Comparison of ENCODE assay signal across 18 cellular contexts in the genomic region with DNA sequence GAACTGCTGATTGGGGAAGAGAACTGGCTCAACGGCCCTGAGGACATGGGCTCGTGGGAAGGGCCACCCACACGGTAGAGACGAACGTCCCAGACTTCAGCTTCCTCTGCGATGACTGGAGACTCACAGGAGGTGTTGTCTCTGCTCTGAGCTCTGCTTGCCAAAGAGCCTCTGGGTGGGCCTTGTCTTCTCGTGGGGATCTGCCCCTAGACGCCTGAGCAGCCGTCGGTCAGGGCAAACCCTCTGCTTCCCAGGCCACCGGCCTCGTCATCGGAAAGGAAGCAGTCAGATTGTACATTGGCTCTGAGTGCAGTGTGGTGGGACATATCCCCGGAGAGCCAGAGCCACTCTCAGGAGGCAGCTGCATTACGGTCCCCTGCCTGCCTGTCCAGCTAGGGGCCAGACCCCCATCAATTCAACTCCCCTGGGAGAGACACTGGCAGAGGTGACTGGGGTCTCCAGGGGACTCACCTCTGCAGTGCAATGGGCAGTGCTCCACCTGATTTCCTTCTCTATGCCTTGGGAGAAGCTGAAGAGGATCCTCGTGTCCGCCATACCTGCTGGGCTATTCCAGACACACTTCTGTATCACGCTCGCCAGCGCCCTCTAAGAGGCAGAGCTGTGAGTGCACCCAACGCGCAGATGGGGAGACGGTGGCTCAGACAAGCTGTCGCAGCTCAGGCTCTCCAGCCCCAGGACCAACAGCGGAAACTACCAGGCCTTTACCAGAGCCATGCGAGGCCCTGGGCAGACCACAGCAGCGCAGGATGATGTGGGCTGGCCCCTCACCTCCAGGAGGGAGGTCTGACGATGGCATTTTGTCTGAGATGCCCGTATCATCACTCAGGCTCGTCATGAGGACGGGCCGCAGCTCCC.
A peak's percentile ranks its signal among the peaks of the same experiment; 100 is the strongest.
DNase-seq lines count a peak whose midpoint lies in the region; ATAC-seq and TF ChIP-seq lines count a peak whose summit lies in the region.
"Had no signal": no experiment of that assay in that cellular context is flagged by ENCODE, and none has a peak within 500 bp of the region (broad histone marks: within the 10 kb centered on the region; RNA-seq: fewer than 3 reads in every experiment).

No MANE protein-coding gene starts in this region.

- H3K4me1 Mint-ChIP-seq in activated naive CD4-positive, alpha-beta T cell treated with anti-CD3 and anti-CD28 coated beads for 36 hours (ENCODE audit: low read depth), result peaks cover 41% of the 10 kb centered on the region
- H3K4me1 Mint-ChIP-seq in endodermal cell, result peaks cover 2% of the 10 kb centered on the region
- H3K4me1 Mint-ChIP-seq: CD8-positive, alpha-beta memory T cell; stimulated activated memory B cell treated with anti-CD40 and anti-IgM and Interleukin-4, amounts not matched to agents 10 μg/mL and 1 μg/mL and 100 μg/mL, for 72 hours had no signal

- no peak overlapping the region for H3K9ac ChIP-seq in endodermal cell (ENCODE audit: extremely low read depth, low read length, poor library complexity, severe bottlenecking)
- H3K9ac ChIP-seq: KMS-11 had no signal

- H3K27ac ChIP-seq in endodermal cell (ENCODE audit: low read depth, low read length) (no peak overlapping the region), sigmoid colon (no peak overlapping the region)
- H3K27ac ChIP-seq: KMS-11, RWPE1, tibial artery had no signal

- 80 to 87% methylated on average over 24 to 32 of the region's 32 CpGs for WGBS in endodermal cell (ENCODE audit: insufficient coverage in 1 of 2, insufficient read length in 1 of 2), 2 experiments
- WGBS in sigmoid colon, 2 donors, result 73 to 83% methylated on average over 32 of the region's 32 CpGs

- H3K27ac Mint-ChIP-seq in activated naive CD4-positive, alpha-beta T cell treated with anti-CD3 and anti-CD28 coated beads for 36 hours, result no peak overlapping the region
- H3K27ac Mint-ChIP-seq in activated naive CD4-positive, alpha-beta T cell treated with anti-CD3 and anti-CD28 coated beads, Interleukin-2, amount 50 U/mL, for 72 hours, result peak overlapping the region in 1 of 2 donors; percentile 78
- no peak overlapping the region for H3K27ac Mint-ChIP-seq in endodermal cell
- H3K27ac Mint-ChIP-seq: activated naive CD4-positive, alpha-beta T cell treated with anti-CD3 and anti-CD28 coated beads, Interleukin-2, amount 10 ng/mL, durations not matched to agents 7 days and 5 days; CD8-positive, alpha-beta memory T cell; stimulated activated memory B cell treated with anti-CD40 and anti-IgM and Interleukin-4, amounts not matched to agents 10 μg/mL and 1 μg/mL and 100 μg/mL, for 72 hours had no signal

- H3K9me3 ChIP-seq in endodermal cell (ENCODE audit: control insufficient read depth, low read length) (no peaks in the 10 kb centered on the region), sigmoid colon (no peaks in the 10 kb centered on the region)
- H3K9me3 ChIP-seq: tibial artery had no signal

- TF ChIP-seq POLR2A in sigmoid colon (IDR thresholded peaks at IDR 0.05), result no peak

- H3K4me1 ChIP-seq in endodermal cell (ENCODE audit: control insufficient read depth, insufficient read depth, low read length) (no peaks in the 10 kb centered on the region), sigmoid colon (no peaks in the 10 kb centered on the region)

- TF ChIP-seq CTCF in LNCAP (IDR thresholded peaks at IDR 0.05) (peak; percentile 34), endodermal cell (conservative IDR thresholded peaks at IDR 0.05) (peak; percentile 81), sigmoid colon (IDR thresholded peaks at IDR 0.05) (no peak)

- TF ChIP-seq EP300 in sigmoid colon (IDR thresholded peaks at IDR 0.05), result no peak

- no peak overlapping the region for H3K4me3 Mint-ChIP-seq in activated naive CD4-positive, alpha-beta T cell treated with anti-CD3 and anti-CD28 coated beads for 36 hours
- no peak overlapping the region for H3K4me3 Mint-ChIP-seq in endodermal cell
- H3K4me3 Mint-ChIP-seq: activated naive CD4-positive, alpha-beta T cell treated with anti-CD3 and anti-CD28 coated beads, Interleukin-2, amount 10 ng/mL, durations not matched to agents 7 days and 5 days; CD8-positive, alpha-beta memory T cell; mesothelial cell of epicardium; stimulated activated memory B cell treated with anti-CD40 and anti-IgM and Interleukin-4, amounts not matched to agents 10 μg/mL and 1 μg/mL and 100 μg/mL, for 72 hours had no signal

- DNase-seq in activated naive CD4-positive, alpha-beta T cell treated with anti-CD3 and anti-CD28 coated beads for 36 hours, result peak; percentile 49
- no peak for DNase-seq in activated naive CD4-positive, alpha-beta T cell treated with anti-CD3 and anti-CD28 coated beads, Interleukin-2, amount 50 U/mL, for 72 hours (ENCODE audit: low spot score in 2 of 2)
- peak; percentile 93 for DNase-seq in endodermal cell
- peak; percentile 58 for DNase-seq in sigmoid colon
- DNase-seq in NCI-H1048 (lab: John Stamatoyannopoulos, UW), result no peak
- DNase-seq: activated T-cell treated with anti-CD3 and anti-CD28 coated beads, Interleukin-2, amount 50 U/mL, for 1 hour; CD8-positive, alpha-beta memory T cell; NCI-H1436; NK-92 treated with Interleukin-12 subunit alpha and Interleukin-12 subunit beta, amount 100 ng/mL, for 24 hours had no signal

- H3K4me3 ChIP-seq in endodermal cell (ENCODE audit: low read length) (no peak overlapping the region), sigmoid colon (no peak overlapping the region)
- H3K4me3 ChIP-seq: tibial artery had no signal

- no peak for ATAC-seq in activated naive CD4-positive, alpha-beta T cell treated with anti-CD3 and anti-CD28 coated beads, Interleukin-2, amount 50 U/mL, for 72 hours
- no peak for ATAC-seq in HG03457 (IDR thresholded peaks at IDR 0.05; ENCODE audit: unreplicated experiment)
- no peak for ATAC-seq in GM18858 (IDR thresholded peaks at IDR 0.05; ENCODE audit: unreplicated experiment)
- ATAC-seq: stimulated activated memory B cell treated with anti-CD40 and anti-IgM and Interleukin-4, amounts not matched to agents 10 μg/mL and 1 μg/mL and 100 μg/mL, for 72 hours had no signal

- no peaks in the 10 kb centered on the region for H3K27me3 ChIP-seq in endodermal cell (ENCODE audit: control insufficient read depth, insufficient read depth, low read length, poor library complexity, severe bottlenecking)
- no peaks in the 10 kb centered on the region for H3K27me3 ChIP-seq in sigmoid colon
- H3K27me3 ChIP-seq: tibial artery had no signal

- CTCF ChIA-PET in activated naive CD4-positive, alpha-beta T cell treated with anti-CD3 and anti-CD28 coated beads for 36 hours (lab: Charles Lee), result interaction anchor here (1.2 kb wide), 1 partner anchor 11 kb away, joined by 3 read pairs; no protein-coding TSS in a partner anchor

- H3K36me3 ChIP-seq in endodermal cell (ENCODE audit: control insufficient read depth, insufficient read depth, low read length), result no peaks in the 10 kb centered on the region
- H3K36me3 ChIP-seq in sigmoid colon, result no peaks in the 10 kb centered on the region
- H3K36me3 ChIP-seq: tibial artery had no signal

- no peaks in the 10 kb centered on the region for H3K9me3 Mint-ChIP-seq in activated naive CD4-positive, alpha-beta T cell treated with anti-CD3 and anti-CD28 coated beads for 36 hours
- no peaks in the 10 kb centered on the region for H3K9me3 Mint-ChIP-seq in activated naive CD4-positive, alpha-beta T cell treated with anti-CD3 and anti-CD28 coated beads, Interleukin-2, amount 50 U/mL, for 72 hours
- no peaks in the 10 kb centered on the region for H3K9me3 Mint-ChIP-seq in endodermal cell
- H3K9me3 Mint-ChIP-seq: mesothelial cell of epicardium had no signal

- H3K36me3 Mint-ChIP-seq in activated naive CD4-positive, alpha-beta T cell treated with anti-CD3 and anti-CD28 coated beads for 36 hours (ENCODE audit: low read depth), result no peaks in the 10 kb centered on the region
- H3K36me3 Mint-ChIP-seq in activated naive CD4-positive, alpha-beta T cell treated with anti-CD3 and anti-CD28 coated beads, Interleukin-2, amount 50 U/mL, for 72 hours, result peaks cover 0 to 4% of the 10 kb centered on the region in 2 donors
- H3K36me3 Mint-ChIP-seq in endodermal cell (ENCODE audit: low read depth), result no peaks in the 10 kb centered on the region
- H3K36me3 Mint-ChIP-seq: activated naive CD4-positive, alpha-beta T cell treated with anti-CD3 and anti-CD28 coated beads, Interleukin-2, amount 10 ng/mL, durations not matched to agents 7 days and 5 days; CD8-positive, alpha-beta memory T cell; mesothelial cell of epicardium; stimulated activated memory B cell treated with anti-CD40 and anti-IgM and Interleukin-4, amounts not matched to agents 10 μg/mL and 1 μg/mL and 100 μg/mL, for 72 hours had no signal

- intact Hi-C loops in activated naive CD4-positive, alpha-beta T cell treated with anti-CD3 and anti-CD28 coated beads for 36 hours (cut with micrococcal nuclease), result no loop called here
- intact Hi-C loops in sigmoid colon (cut with DNase I), result no loop called here

- peaks cover 2% of the 10 kb centered on the region for H3K27me3 Mint-ChIP-seq in activated naive CD4-positive, alpha-beta T cell treated with anti-CD3 and anti-CD28 coated beads for 36 hours (ENCODE audit: low read depth)
- peaks cover 3% of the 10 kb centered on the region for H3K27me3 Mint-ChIP-seq in endodermal cell (ENCODE audit: insufficient read depth)
- H3K27me3 Mint-ChIP-seq: activated naive CD4-positive, alpha-beta T cell treated with anti-CD3 and anti-CD28 coated beads, Interleukin-2, amount 10 ng/mL, durations not matched to agents 7 days and 5 days had no signal

Comparison
In these comparisons a context has a peak if more than half of its experiments do, and no peak if none do; other contexts are left out.
1. DNase-seq: peak in activated naive CD4-positive, alpha-beta T cell treated with anti-CD3 and anti-CD28 coated beads for 36 hours (single experiment), endodermal cell (single experiment) and sigmoid colon (single experiment); none in activated naive CD4-positive, alpha-beta T cell treated with anti-CD3 and anti-CD28 coated beads, Interleukin-2, amount 50 U/mL, for 72 hours (0 of 2) and NCI-H1048 (single experiment).
2. CTCF ChIP-seq: peak in LNCAP (single experiment) and endodermal cell (single experiment); none in sigmoid colon (0 of 4).